Comparison of ENCODE assay signal across 29 cellular contexts in the genomic region with DNA sequence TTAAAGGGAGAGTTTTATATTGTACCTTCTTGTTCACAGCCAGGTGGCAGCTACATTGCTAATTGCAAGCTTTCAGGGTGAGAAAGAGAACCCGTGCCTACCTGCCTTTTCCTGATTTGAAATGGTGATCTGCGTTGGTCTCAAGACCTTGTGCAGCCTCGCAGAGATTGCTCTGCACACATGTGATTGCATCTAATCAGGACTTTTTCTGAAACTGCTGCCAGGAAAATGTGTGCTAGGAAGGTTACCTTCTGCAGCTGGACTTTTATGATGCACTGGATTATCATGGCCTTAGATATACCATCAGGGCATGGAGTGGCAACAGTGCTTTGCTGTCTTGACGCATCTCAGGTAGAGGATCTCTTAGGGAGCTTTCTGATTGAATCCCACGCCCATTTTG.
"Had no signal": no experiment of that assay in that cellular context is flagged by ENCODE, and none has a peak within 500 bp of the region (broad histone marks: within the 10 kb centered on the region; RNA-seq: fewer than 3 reads in every experiment).

No MANE protein-coding gene starts in this region.

- H3K27ac Mint-ChIP-seq: activated CD4-positive, alpha-beta memory T cell treated with anti-CD3 and anti-CD28 coated beads, Interleukin-2, amount 10 ng/mL, durations not matched to agents 7 days and 5 days; activated CD4-positive, alpha-beta T cell treated with anti-CD3 and anti-CD28 coated beads for 36 hours; activated naive CD4-positive, alpha-beta T cell treated with anti-CD3 and anti-CD28 coated beads for 36 hours; activated naive CD8-positive, alpha-beta T cell; activated T-helper 17 cell treated with anti-CD3 and anti-CD28 coated beads, Interleukin-2, amount 50 U/mL, for 72 hours; T-helper 17 cell had no signal

- H3K36me3 Mint-ChIP-seq: activated naive CD8-positive, alpha-beta T cell had no signal

- ATAC-seq: activated CD4-positive, alpha-beta T cell treated with anti-CD3 and anti-CD28 coated beads for 36 hours; activated T-helper 17 cell treated with anti-CD3 and anti-CD28 coated beads, Interleukin-2, amount 50 U/mL, for 72 hours; Panc1; T-helper 17 cell had no signal

- H3K9me3 ChIP-seq: SJCRH30 had no signal

- H3K27me3 Mint-ChIP-seq: activated CD4-positive, alpha-beta memory T cell treated with anti-CD3 and anti-CD28 coated beads, Interleukin-2, amount 10 ng/mL, durations not matched to agents 7 days and 5 days; activated naive CD8-positive, alpha-beta T cell had no signal

- H3K36me3 ChIP-seq: cardiac muscle cell, SJCRH30 had no signal

- H3K4me1 Mint-ChIP-seq: activated CD4-positive, alpha-beta memory T cell treated with anti-CD3 and anti-CD28 coated beads, Interleukin-2, amount 10 ng/mL, durations not matched to agents 7 days and 5 days; activated CD4-positive, alpha-beta T cell treated with anti-CD3 and anti-CD28 coated beads for 36 hours; activated T-helper 17 cell treated with anti-CD3 and anti-CD28 coated beads, Interleukin-2, amount 50 U/mL, for 72 hours; T-helper 17 cell had no signal

- H3K27ac ChIP-seq: cardiac muscle cell, RWPE1, SJCRH30 had no signal

- H3K4me3 Mint-ChIP-seq: activated CD4-positive, alpha-beta memory T cell treated with anti-CD3 and anti-CD28 coated beads, Interleukin-2, amount 10 ng/mL, durations not matched to agents 7 days and 5 days; activated CD4-positive, alpha-beta T cell treated with anti-CD3 and anti-CD28 coated beads for 36 hours; activated naive CD4-positive, alpha-beta T cell treated with anti-CD3 and anti-CD28 coated beads for 36 hours; activated naive CD8-positive, alpha-beta T cell; activated T-helper 17 cell treated with anti-CD3 and anti-CD28 coated beads, Interleukin-2, amount 50 U/mL, for 72 hours; brain; T-helper 17 cell had no signal

- H3K27me3 ChIP-seq: cardiac muscle cell, SJCRH30 had no signal

- H3K9me3 Mint-ChIP-seq: activated CD4-positive, alpha-beta memory T cell treated with anti-CD3 and anti-CD28 coated beads, Interleukin-2, amount 10 ng/mL, durations not matched to agents 7 days and 5 days; activated naive CD4-positive, alpha-beta T cell treated with anti-CD3 and anti-CD28 coated beads for 36 hours; activated T-helper 17 cell treated with anti-CD3 and anti-CD28 coated beads, Interleukin-2, amount 50 U/mL, for 72 hours; brain had no signal

- DNase-seq: activated CD4-positive, alpha-beta memory T cell treated with anti-CD3 and anti-CD28 coated beads, Interleukin-2, amount 10 ng/mL, durations not matched to agents 7 days and 5 days; activated CD4-positive, alpha-beta T cell treated with anti-CD3 and anti-CD28 coated beads for 36 hours; activated CD4-positive, alpha-beta T cell treated with anti-CD3 and anti-CD28 coated beads, Interleukin-2, amount 50 U/mL, for 1 hour; activated CD4-positive, CD25-positive, alpha-beta regulatory T cell; activated gamma-delta T cell; activated naive CD4-positive, alpha-beta T cell treated with anti-CD3 and anti-CD28 coated beads for 36 hours; activated T-cell treated with anti-CD3 and anti-CD28 coated beads for 4 hours; activated T-cell treated with anti-CD3 and anti-CD28 coated beads, Interleukin-2, amount 50 U/mL, for 48 hours; amygdala; MM.1S; NCI-H1105; NCI-H1436; NCI-H187; NCI-H2081 treated with DMSO at 0.1 percent for 48 hours; NCI-H2227 treated with DMSO at 0.1 percent for 48 hours; NCI-H446 treated with DMSO at 0.1 percent for 48 hours; NCI-H524 treated with DMSO at 0.1 percent for 48 hours; NCI-H748 treated with DMSO at 0.1 percent for 48 hours; OCI-M1; Right ventricle myocardium superior; SJCRH30; T-helper 17 cell; T-helper 9 cell had no signal

- H3K4me1 ChIP-seq: SJCRH30 had no signal

- H3K4me3 ChIP-seq: cardiac muscle cell, SJCRH30 had no signal
